Comparison of ENCODE assay signal across 1 cellular context in genomic region chr2:143730155-143730949, GRCh38.
TF ChIP-seq lines count a peak whose summit lies in the region.

No MANE protein-coding gene starts in this region.

TF ChIP-seq in K562, 482 proteins besides CTCF, POLR2A, EP300 and RAD21 (continued from another document):
- no peak for TF ChIP-seq ZNF592 (IDR thresholded peaks at IDR 0.05)
